11 cellular contexts compared by ENCODE assay signal in the genomic region with DNA sequence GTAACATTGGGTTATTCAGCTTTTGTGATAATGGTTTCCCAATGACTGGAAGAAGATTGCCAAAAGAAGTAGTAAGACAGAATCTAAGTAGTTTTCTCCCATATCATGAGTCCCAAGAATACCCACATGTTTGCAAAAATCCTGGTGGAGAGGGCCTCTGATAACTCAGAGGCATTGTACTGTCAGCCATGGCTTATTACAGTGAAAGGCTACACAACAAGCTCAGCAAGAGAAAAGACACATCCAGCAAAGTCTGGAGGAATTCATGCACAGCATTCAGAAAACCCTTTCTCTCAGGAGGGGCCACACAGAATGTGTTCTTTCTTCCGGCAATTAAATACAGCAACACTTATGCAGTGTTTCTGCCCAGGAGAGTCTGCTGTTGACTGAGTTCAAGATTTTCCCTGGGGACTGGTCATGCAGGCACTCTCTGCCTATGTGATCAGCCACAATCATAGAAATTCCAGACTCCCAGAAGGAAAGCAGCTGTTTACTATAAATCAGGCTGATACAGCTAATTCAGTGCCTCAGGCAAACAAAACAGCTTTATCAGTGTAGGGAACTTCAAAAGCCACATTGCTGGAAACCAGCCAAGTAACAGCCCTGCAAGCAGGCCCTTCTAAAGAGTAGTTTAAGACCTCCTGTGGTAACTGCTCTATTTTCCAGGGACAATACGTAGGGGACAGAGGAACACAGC.
DNase-seq lines count a peak whose midpoint lies in the region; ATAC-seq and TF ChIP-seq lines count a peak whose summit lies in the region.
"Had no signal": no experiment of that assay in that cellular context is flagged by ENCODE, and none has a peak within 500 bp of the region (broad histone marks: within the 10 kb centered on the region; RNA-seq: fewer than 3 reads in every experiment).

No MANE protein-coding gene starts in this region.

- H3K4me1 Mint-ChIP-seq in chondrocyte (ENCODE audit: low read depth) = peaks cover 7% of the 10 kb centered on the region
- H3K4me1 Mint-ChIP-seq in CD4-positive, alpha-beta T cell (ENCODE audit: low read depth) = no peaks in the 10 kb centered on the region
- H3K4me1 Mint-ChIP-seq: stimulated activated naive B cell treated with anti-CD40 and anti-IgM and Interleukin-4, amounts not matched to agents 10 μg/mL and 1 μg/mL and 100 μg/mL, for 72 hours had no signal

- ATAC-seq in sciatic nerve = peak; percentile 91
- no peak for ATAC-seq in CD4-positive, alpha-beta T cell (ENCODE audit: poor library complexity)
- ATAC-seq in GM21515 (IDR thresholded peaks at IDR 0.05; ENCODE audit: unreplicated experiment) = no peak
- ATAC-seq: stimulated activated naive B cell treated with anti-CD40 and anti-IgM and Interleukin-4, amounts not matched to agents 10 μg/mL and 1 μg/mL and 100 μg/mL, for 72 hours had no signal

- POLR2A ChIA-PET in CD4-positive, alpha-beta T cell (lab: Charles Lee) = no interaction called here

- H3K27me3 ChIP-seq in CD4-positive, alpha-beta T cell (ENCODE audit: control insufficient read depth, insufficient read depth, low read length) = no peaks in the 10 kb centered on the region

- no peaks in the 10 kb centered on the region for H3K27me3 Mint-ChIP-seq in chondrocyte (ENCODE audit: low read depth)
- H3K27me3 Mint-ChIP-seq in CD4-positive, alpha-beta T cell = no peaks in the 10 kb centered on the region
- H3K27me3 Mint-ChIP-seq: stimulated activated naive B cell treated with anti-CD40 and anti-IgM and Interleukin-4, amounts not matched to agents 10 μg/mL and 1 μg/mL and 100 μg/mL, for 72 hours had no signal

- H3K36me3 Mint-ChIP-seq in chondrocyte (ENCODE audit: low read depth) = no peaks in the 10 kb centered on the region
- H3K36me3 Mint-ChIP-seq in CD4-positive, alpha-beta T cell (ENCODE audit: low read depth) = no peaks in the 10 kb centered on the region
- H3K36me3 Mint-ChIP-seq: stimulated activated naive B cell treated with anti-CD40 and anti-IgM and Interleukin-4, amounts not matched to agents 10 μg/mL and 1 μg/mL and 100 μg/mL, for 72 hours had no signal

- TF ChIP-seq CTCF in epithelial cell of esophagus (IDR thresholded peaks at IDR 0.05; ENCODE audit: insufficient read depth, low read depth, low read length, missing control alignments) (no peak), chondrocyte (IDR thresholded peaks at IDR 0.05) (no peak)
- TF ChIP-seq CTCF in CD4-positive, alpha-beta T cell (IDR thresholded peaks at IDR 0.05) = no peak

- H3K27ac ChIP-seq in CD4-positive, alpha-beta T cell (ENCODE audit: low read depth, low read length) = no peak overlapping the region

- intact Hi-C loops in sciatic nerve (cut with DNase I) = no loop called here
- intact Hi-C loops in CD4-positive, alpha-beta T cell (cut with DNase I, micrococcal nuclease) = no loop called here

- CTCF ChIA-PET in CD4-positive, alpha-beta T cell (lab: Charles Lee) = no interaction called here

- no peaks in the 10 kb centered on the region for H3K9me3 Mint-ChIP-seq in chondrocyte (ENCODE audit: low read depth)
- H3K9me3 Mint-ChIP-seq in CD4-positive, alpha-beta T cell = no peaks in the 10 kb centered on the region

- H3K4me3 Mint-ChIP-seq in chondrocyte (ENCODE audit: unreplicated experiment) = no peak overlapping the region
- H3K4me3 Mint-ChIP-seq in CD4-positive, alpha-beta T cell = no peak overlapping the region
- H3K4me3 Mint-ChIP-seq: stimulated activated naive B cell treated with anti-CD40 and anti-IgM and Interleukin-4, amounts not matched to agents 10 μg/mL and 1 μg/mL and 100 μg/mL, for 72 hours had no signal

- H3K4me3 ChIP-seq in epithelial cell of esophagus (ENCODE audit: low read length) = no peak overlapping the region
- H3K4me3 ChIP-seq: lung had no signal

- H3K9me3 ChIP-seq in CD4-positive, alpha-beta T cell (ENCODE audit: control insufficient read depth, low read length) = no peaks in the 10 kb centered on the region

- H3K27ac Mint-ChIP-seq in chondrocyte (ENCODE audit: unreplicated experiment) = no peak overlapping the region
- H3K27ac Mint-ChIP-seq in CD4-positive, alpha-beta T cell = no peak overlapping the region
- H3K27ac Mint-ChIP-seq: stimulated activated naive B cell treated with anti-CD40 and anti-IgM and Interleukin-4, amounts not matched to agents 10 μg/mL and 1 μg/mL and 100 μg/mL, for 72 hours had no signal

- DNase-seq in HuH-7 (ENCODE audit: low spot score) = peak; percentile 5
- DNase-seq in NCI-H69 (lab: John Stamatoyannopoulos, UW) = peak; percentile 98
- peak; percentile 32 for DNase-seq in epithelial cell of esophagus (ENCODE audit: low read depth)
- no peak for DNase-seq in sciatic nerve (ENCODE audit: low spot score)
- no peak for DNase-seq in chondrocyte (ENCODE audit: low spot score)
- no peak for DNase-seq in KG1 (lab: John Stamatoyannopoulos, UW)
- no peak for DNase-seq in CD4-positive, alpha-beta T cell
- DNase-seq: activated naive CD4-positive, alpha-beta T cell; stimulated activated naive B cell treated with anti-CD40 and anti-IgM and Interleukin-4, amounts not matched to agents 10 μg/mL and 1 μg/mL and 100 μg/mL, for 72 hours had no signal

Comparison
In these comparisons a context has a peak if more than half of its experiments do, and no peak if none do; other contexts are left out.
1. DNase-seq: peak in HuH-7 (single experiment), NCI-H69 (single experiment) and epithelial cell of esophagus (single experiment); none in sciatic nerve (single experiment), chondrocyte (single experiment), KG1 (single experiment) and CD4-positive, alpha-beta T cell (0 of 10).